Comparison of ENCODE assay signal across 30 cellular contexts in genomic region chr15:73942751-73943270, GRCh38. TPM values are rescaled to one million over a fixed set of nuclear protein-coding genes. Genes with fewer than 3 reads are reported as not detected.
DNase-seq lines count a peak whose midpoint lies in the region; ATAC-seq and TF ChIP-seq lines count a peak whose summit lies in the region.
"Had no signal": no experiment of that assay in that cellular context is flagged by ENCODE, and none has a peak within 500 bp of the region (broad histone marks: within the 10 kb centered on the region; RNA-seq: fewer than 3 reads in every experiment).

No MANE protein-coding gene starts in this region.

- peak overlapping the region; percentile 100; the same call in 1 of the 2 replicates for H2AK5ac ChIP-seq in IMR-90 (ENCODE audit: low read depth, low read length)

- no peak overlapping the region for H3K27ac ChIP-seq in CD4-positive, CD25-positive, alpha-beta regulatory T cell (ENCODE audit: insufficient read depth, low read length, poor library complexity, severe bottlenecking)
- H3K27ac ChIP-seq in IMR-90 (ENCODE audit: insufficient read depth, low read length) (no peak overlapping the region), parathyroid adenoma (peak overlapping the region; percentile 69)
- H3K27ac ChIP-seq: cardiac muscle cell, hepatocyte, neutrophil, thyroid gland had no signal

- peak overlapping the region; percentile 99; the same call in 1 of the 2 replicates for H2BK120ac ChIP-seq in IMR-90 (ENCODE audit: low read depth, low read length)

- H4K8ac ChIP-seq in IMR-90 (ENCODE audit: low read depth in 2 of 2, low read length in 2 of 2) = peak overlapping the region; percentile 98 to 100; a peak in 1 of 4 replicates

- no peaks in the 10 kb centered on the region for H3K36me3 Mint-ChIP-seq in CD4-positive, CD25-positive, alpha-beta regulatory T cell
- H3K36me3 Mint-ChIP-seq in chondrocyte (ENCODE audit: low read depth) = peaks cover 25% of the 10 kb centered on the region
- H3K36me3 Mint-ChIP-seq: memory B cell had no signal

- no peak overlapping the region for H3K4me3 ChIP-seq in CD4-positive, CD25-positive, alpha-beta regulatory T cell (ENCODE audit: low read depth, low read length)
- H3K4me3 ChIP-seq in IMR-90 (ENCODE audit: insufficient read depth, low read depth, low read length) (no peak overlapping the region), parathyroid adenoma (ENCODE audit: low read depth, low read length) (no peak overlapping the region)
- H3K4me3 ChIP-seq: cardiac muscle cell, gastroesophageal sphincter, hepatocyte, thyroid gland had no signal

- H2BK15ac ChIP-seq in IMR-90 (ENCODE audit: low read depth, low read length) = peak overlapping the region; percentile 98; the same call in 1 of the 3 replicates

- H3K9me3 ChIP-seq in CD4-positive, CD25-positive, alpha-beta regulatory T cell (ENCODE audit: control insufficient read depth in 2 of 2, low read length in 2 of 2) = no peaks in the 10 kb centered on the region
- H3K9me3 ChIP-seq in IMR-90 (ENCODE audit: control insufficient read depth, insufficient read depth, low read length) (no peaks in the 10 kb centered on the region), parathyroid adenoma (ENCODE audit: control insufficient read depth, low read length) (no peaks in the 10 kb centered on the region)
- H3K9me3 ChIP-seq: Caco-2, gastroesophageal sphincter, neutrophil, thyroid gland had no signal

- peak overlapping the region; percentile 23 for H2BK5ac ChIP-seq in IMR-90 (ENCODE audit: low read depth, low read length, poor library complexity, severe bottlenecking)

- ATAC-seq in CD4-positive, CD25-positive, alpha-beta regulatory T cell (ENCODE audit: low read depth in 2 of 2) = no peak
- ATAC-seq in IMR-90 (ENCODE audit: low read depth) = no peak
- ATAC-seq: gastroesophageal sphincter, left colon had no signal

- H3K4me1 Mint-ChIP-seq in CD4-positive, CD25-positive, alpha-beta regulatory T cell = peaks cover 0 to 38% (median 16%) of the 10 kb centered on the region in 4 donors
- H3K4me1 Mint-ChIP-seq in chondrocyte (ENCODE audit: low read depth) = peaks cover 77% of the 10 kb centered on the region

- POLR2A ChIA-PET in IMR-90 (lab: Charles Lee; ENCODE audit: unreplicated experiment) = no interaction called here

- no peaks in the 10 kb centered on the region for H3K36me3 ChIP-seq in CD4-positive, CD25-positive, alpha-beta regulatory T cell (ENCODE audit: control insufficient read depth, insufficient read depth, low read length)
- H3K36me3 ChIP-seq in IMR-90 (ENCODE audit: control insufficient read depth, insufficient read depth, low read length) (peaks cover 40% of the 10 kb centered on the region), parathyroid adenoma (ENCODE audit: control insufficient read depth, insufficient read depth, low read length) (no peaks in the 10 kb centered on the region)
- H3K36me3 ChIP-seq: cardiac muscle cell, neutrophil, thyroid gland had no signal

- peak overlapping the region; percentile 98 for H4K91ac ChIP-seq in IMR-90 (ENCODE audit: insufficient read depth, low read depth, low read length)

- H2AFZ ChIP-seq in IMR-90 (replicated peaks; ENCODE audit: low read length, poor library complexity) (no peak overlapping the region), parathyroid adenoma (no peak overlapping the region)
- H2AFZ ChIP-seq: hepatocyte had no signal

- in situ Hi-C loops in IMR-90 (cut with MboI; ENCODE audit: low sequenced_read_pairs) = no loop called here

- no peaks in the 10 kb centered on the region for H4K20me1 ChIP-seq in IMR-90 (ENCODE audit: insufficient read depth, low read length)

- no peaks in the 10 kb centered on the region for H3K27me3 ChIP-seq in CD4-positive, CD25-positive, alpha-beta regulatory T cell (ENCODE audit: control insufficient read depth, insufficient read depth, low read length)
- H3K27me3 ChIP-seq in IMR-90 (ENCODE audit: control insufficient read depth, insufficient read depth, low read length) (no peaks in the 10 kb centered on the region), parathyroid adenoma (ENCODE audit: control insufficient read depth, insufficient read depth, low read length) (no peaks in the 10 kb centered on the region)
- H3K27me3 ChIP-seq: cardiac muscle cell, gastroesophageal sphincter, hepatocyte, neutrophil, thyroid gland had no signal

- peak overlapping the region; percentile 98 for H2AK9ac ChIP-seq in IMR-90 (replicated peaks; ENCODE audit: low read depth, low read length, poor library complexity)

- no peaks in the 10 kb centered on the region for H3K79me2 ChIP-seq in parathyroid adenoma

- CTCF ChIA-PET in IMR-90 (lab: Yijun Ruan, JAX) = no interaction called here

- H3K23ac ChIP-seq in IMR-90 (ENCODE audit: low read depth, low read length) = peak overlapping the region; percentile 17; the same call in 1 of the 2 replicates

- peaks cover 21% of the 10 kb centered on the region for H3K4me1 ChIP-seq in CD4-positive, CD25-positive, alpha-beta regulatory T cell (ENCODE audit: control insufficient read depth, insufficient read depth, low read length, poor library complexity, severe bottlenecking)
- H3K4me1 ChIP-seq in IMR-90 (ENCODE audit: control insufficient read depth, insufficient read depth, low read length) (peaks cover 34% of the 10 kb centered on the region), parathyroid adenoma (peaks cover 34% of the 10 kb centered on the region)
- H3K4me1 ChIP-seq: thyroid gland had no signal

- TF ChIP-seq CTCF in IMR-90 (conservative IDR thresholded peaks at IDR 0.05; ENCODE audit: low read depth, low read length) = no peak
- no peak for TF ChIP-seq CTCF in chondrocyte (IDR thresholded peaks at IDR 0.05)
- no peak for TF ChIP-seq CTCF in parathyroid adenoma (IDR thresholded peaks at IDR 0.05)

- TF ChIP-seq POLR2A in IMR-90 (IDR thresholded peaks at IDR 0.05; ENCODE audit: low read depth, low read length) = no peak

- H3K79me1 ChIP-seq in IMR-90 (ENCODE audit: low read depth in 1 of 2, low read length in 2 of 2) = peaks cover 39 to 72% of the 10 kb centered on the region in 2 experiments

- no peak for DNase-seq in CD4-positive, CD25-positive, alpha-beta regulatory T cell
- no peak for DNase-seq in IMR-90
- DNase-seq in chondrocyte (ENCODE audit: low spot score) = peak; percentile 34
- no peak for DNase-seq in AML-193 (lab: John Stamatoyannopoulos, UW)
- no peak for DNase-seq in COLO829 (ENCODE audit: low spot score)
- no peak for DNase-seq in DMS153 treated with DMSO at 0.1 percent for 48 hours (lab: John Stamatoyannopoulos, UW; ENCODE audit: unreplicated experiment)
- DNase-seq: ACHN; activated CD4-positive, alpha-beta T cell treated with anti-CD3 and anti-CD28 coated beads, Interleukin-2, amount 50 U/mL, for 1 hour; activated CD8-positive, alpha-beta memory T cell treated with anti-CD3 and anti-CD28 coated beads, Interleukin-2, amount 50 U/mL, for 4 hours; activated naive CD4-positive, alpha-beta T cell treated with anti-CD3 and anti-CD28 coated beads, Interleukin-2, amount 50 U/mL, for 16 hours; Caco-2; DMS79; GF-D8; HCEC 1CT; KG1; left colon; NCI-H1417 treated with DMSO at 0.1 percent for 48 hours; NCI-H2081 treated with DMSO at 0.1 percent for 48 hours; NCI-H774; stimulated activated CD8-positive, alpha-beta memory T cell treated with anti-CD3 and anti-CD28 coated beads, Interleukin-4, amount 100 ng/mL, for 48 hours; stimulated activated naive CD8-positive, alpha-beta T cell treated with anti-CD3 and anti-CD28 coated beads, Interleukin-15, amount 100 ng/mL, for 72 hours; T1000; thyroid gland had no signal

- WGBS in IMR-90 (ENCODE audit: extremely low coverage in 2 of 2, insufficient read length in 1 of 2), 2 experiments = no CpG with 5 or more reads among the region's 6 CpGs

- no peak overlapping the region for H3K56ac ChIP-seq in IMR-90 (ENCODE audit: extremely low read depth, insufficient read depth, low read length)

- dilution Hi-C loops in IMR-90 (cut with HindIII; ENCODE audit: low sequenced_read_pairs, unreplicated experiment) = no loop called here

- no peak for TF ChIP-seq RAD21 in IMR-90 (IDR thresholded peaks at IDR 0.05; ENCODE audit: low read length)

- peaks cover 20% of the 10 kb centered on the region for H3K9me1 ChIP-seq in IMR-90 (ENCODE audit: insufficient read depth, low read length)

- H4K5ac ChIP-seq in IMR-90 (ENCODE audit: low read depth, low read length) = peak overlapping the region; percentile 17; the same call in 1 of the 2 replicates

- H3K4me3 Mint-ChIP-seq in CD4-positive, CD25-positive, alpha-beta regulatory T cell = no peak overlapping the region
- no peak overlapping the region for H3K4me3 Mint-ChIP-seq in chondrocyte (ENCODE audit: unreplicated experiment)
- H3K4me3 Mint-ChIP-seq: dendritic cell treated with granulocyte-macrophage colony-stimulating factor and Interleukin-4, amounts not matched to agents 40 ng/mL and 50 ng/mL, for 4 days; memory B cell; stimulated activated naive CD8-positive, alpha-beta T cell treated with anti-CD3 and anti-CD28 coated beads, Interleukin-15, amount 100 ng/mL, for 72 hours had no signal

- peak overlapping the region; percentile 100 for H3K4ac ChIP-seq in IMR-90 (ENCODE audit: low read depth, low read length)

- H3K27me3 Mint-ChIP-seq in CD4-positive, CD25-positive, alpha-beta regulatory T cell = no peaks in the 10 kb centered on the region
- no peaks in the 10 kb centered on the region for H3K27me3 Mint-ChIP-seq in chondrocyte (ENCODE audit: low read depth)
- H3K27me3 Mint-ChIP-seq: stimulated activated naive CD8-positive, alpha-beta T cell treated with anti-CD3 and anti-CD28 coated beads, Interleukin-15, amount 100 ng/mL, for 72 hours had no signal

- H3K27ac Mint-ChIP-seq in CD4-positive, CD25-positive, alpha-beta regulatory T cell = peak overlapping the region in 2 of 3 donors; percentile 20 to 65
- H3K27ac Mint-ChIP-seq in chondrocyte (ENCODE audit: unreplicated experiment) = peak overlapping the region; percentile 97
- H3K27ac Mint-ChIP-seq: dendritic cell treated with granulocyte-macrophage colony-stimulating factor and Interleukin-4, amounts not matched to agents 40 ng/mL and 50 ng/mL, for 4 days; memory B cell had no signal

- peak overlapping the region; percentile 22; the same call in 1 of the 2 replicates for H3K14ac ChIP-seq in IMR-90 (replicated peaks; ENCODE audit: low read depth, low read length)

- H3K4me2 ChIP-seq in IMR-90 (ENCODE audit: low read depth, low read length) (no peak overlapping the region), parathyroid adenoma (ENCODE audit: low read length) (no peak overlapping the region)
- H3K4me2 ChIP-seq: hepatocyte had no signal

- no peak overlapping the region for H3K18ac ChIP-seq in IMR-90 (ENCODE audit: low read depth, low read length)

- intact Hi-C loops in IMR-90 (cut with micrococcal nuclease) = no loop called here

- H3K9ac ChIP-seq in IMR-90 (ENCODE audit: low read depth, low read length) = no peak overlapping the region
- H3K9ac ChIP-seq in parathyroid adenoma = no peak overlapping the region

- BruUV-seq in IMR-90 (replicated peaks; lab: Mats Ljungman, UMichigan) = no TSS peak

- H2BK20ac ChIP-seq in IMR-90 (ENCODE audit: low read depth, low read length) = peak overlapping the region; percentile 98; the same call in 1 of the 2 replicates

- H3K9me3 Mint-ChIP-seq in CD4-positive, CD25-positive, alpha-beta regulatory T cell = no peaks in the 10 kb centered on the region
- H3K9me3 Mint-ChIP-seq in chondrocyte (ENCODE audit: low read depth) = no peaks in the 10 kb centered on the region
- H3K9me3 Mint-ChIP-seq: dendritic cell treated with granulocyte-macrophage colony-stimulating factor and Interleukin-4, amounts not matched to agents 40 ng/mL and 50 ng/mL, for 4 days; memory B cell; stimulated activated naive CD8-positive, alpha-beta T cell treated with anti-CD3 and anti-CD28 coated beads, Interleukin-15, amount 100 ng/mL, for 72 hours had no signal

RNA-seq across cellular contexts. Expression of gene LOXL1, which starts 16.5 kb away (rescaled TPM):
- total RNA-seq in CD4-positive, CD25-positive, alpha-beta regulatory T cell = 7.3 TPM
- 10 to 100 TPM in 2 of 4 donors, 1 to 10 TPM in 2; 6.8 to 24.2 (median 10.0) TPM for polyA plus RNA-seq in CD4-positive, CD25-positive, alpha-beta regulatory T cell
- total RNA-seq in IMR-90 (2012; rRNA removed) (146 and 148 TPM in 2 replicates), chondrocyte (428 to 446 TPM (median 444 TPM) in 3 replicates)
- polyA plus RNA-seq in IMR-90 (2012; rRNA removed) = 311 and 332 TPM in 2 replicates
- polyA plus RNA-seq in IMR-90 (2012; cell fraction: cytosol; rRNA removed) = 118 and 403 TPM in 2 replicates
- polyA plus RNA-seq in IMR-90 (2012; cell fraction: nucleus; rRNA removed; ENCODE audit: low replicate concordance) = 211 and 331 TPM in 2 replicates

RNA-seq across cellular contexts. Expression of gene STOML1, which starts 49.3 kb away (rescaled TPM):
- total RNA-seq in CD4-positive, CD25-positive, alpha-beta regulatory T cell = 5.9 TPM
- 10 to 100 TPM in 2 of 4 donors, 1 to 10 TPM in 2; 8.7 to 11.4 (median 10.2) TPM for polyA plus RNA-seq in CD4-positive, CD25-positive, alpha-beta regulatory T cell
- total RNA-seq in IMR-90 (2012; rRNA removed) = 11.8 and 12.5 TPM in 2 replicates
- polyA plus RNA-seq in IMR-90 (2012; rRNA removed) = 21.2 and 25.0 TPM in 2 replicates
- polyA plus RNA-seq in IMR-90 (2012; cell fraction: cytosol; rRNA removed) = 15.0 and 22.2 TPM in 2 replicates
- polyA plus RNA-seq in IMR-90 (2012; cell fraction: nucleus; rRNA removed; ENCODE audit: low replicate concordance) = 13.0 and 29.7 TPM in 2 replicates
- total RNA-seq in chondrocyte = 18.0 to 26.4 TPM (median 18.9 TPM) in 3 replicates

RNA-seq across cellular contexts. Expression of gene PML, which starts 51.7 kb away (rescaled TPM):
- 57.6 TPM for total RNA-seq in CD4-positive, CD25-positive, alpha-beta regulatory T cell
- 10 to 100 TPM; 13.7 to 24.0 (median 20.8) TPM for polyA plus RNA-seq in CD4-positive, CD25-positive, alpha-beta regulatory T cell
- 8.8 and 10.3 TPM in 2 replicates for total RNA-seq in IMR-90 (2012; rRNA removed)
- 22.6 and 23.1 TPM in 2 replicates for polyA plus RNA-seq in IMR-90 (2012; rRNA removed)
- 28.1 and 29.3 TPM in 2 replicates for polyA plus RNA-seq in IMR-90 (2012; cell fraction: cytosol; rRNA removed)
- polyA plus RNA-seq in IMR-90 (2012; cell fraction: nucleus; rRNA removed; ENCODE audit: low replicate concordance) = 43.2 and 105 TPM in 2 replicates
- total RNA-seq in chondrocyte = 38.8 to 44.3 TPM (median 40.0 TPM) in 3 replicates

Comparison
In these comparisons a context has a peak if more than half of its experiments do, and no peak if none do; other contexts are left out.
1. RNA of gene LOXL1, which starts 16.5 kb away (total RNA-seq): 428 to 446 TPM in chondrocyte and 146 to 148 TPM in IMR-90; 7.3 TPM in CD4-positive, CD25-positive, alpha-beta regulatory T cell (single experiment); every median in the first group is over 10 times any median in the second.